In the genomic region with DNA sequence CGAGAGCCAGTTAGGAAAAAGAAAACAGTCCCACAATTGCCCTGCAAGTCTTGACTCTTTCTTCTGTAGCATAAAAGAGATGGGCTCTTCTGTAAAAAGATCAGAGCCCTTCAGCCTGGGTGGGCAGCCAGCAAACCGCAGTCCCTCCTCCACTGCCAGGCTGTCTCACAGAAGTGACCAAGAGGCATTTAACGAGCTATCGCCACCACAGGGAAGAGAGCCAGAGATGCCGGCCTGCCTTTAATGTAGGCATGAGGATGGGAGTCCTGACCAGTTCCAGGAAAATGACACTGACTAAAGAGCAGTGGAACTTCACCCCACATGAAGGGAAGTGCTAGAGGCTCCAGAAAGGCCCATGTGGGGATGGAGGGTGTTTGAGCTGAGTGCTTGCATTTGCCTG, we compare ENCODE assay signal across 17 cellular contexts.
DNase-seq lines count a peak whose midpoint lies in the region; ATAC-seq and TF ChIP-seq lines count a peak whose summit lies in the region.
"Had no signal": no experiment of that assay in that cellular context is flagged by ENCODE, and none has a peak within 500 bp of the region (broad histone marks: within the 10 kb centered on the region; RNA-seq: fewer than 3 reads in every experiment).

No MANE protein-coding gene starts in this region.

- TF ChIP-seq EP300 in sigmoid colon (IDR thresholded peaks at IDR 0.05): no peak

- peak overlapping the region; percentile 23; the same call in 1 of the 2 replicates for H2AFZ ChIP-seq in GM23338

- H3K79me2 ChIP-seq in GM23338 (replicated peaks; ENCODE audit: insufficient read depth): no peaks in the 10 kb centered on the region

- H3K27ac ChIP-seq in GM23338 (ENCODE audit: low read depth) (no peak overlapping the region), sigmoid colon (no peak overlapping the region)

- peaks cover 3% of the 10 kb centered on the region for H3K27me3 Mint-ChIP-seq in GM23338 (ENCODE audit: insufficient read depth, low read depth, poor library complexity)
- H3K27me3 Mint-ChIP-seq: B cell; CD4-positive, alpha-beta memory T cell had no signal

- H3K36me3 ChIP-seq in GM23338 (ENCODE audit: insufficient read depth): no peaks in the 10 kb centered on the region
- H3K36me3 ChIP-seq in sigmoid colon: no peaks in the 10 kb centered on the region

- H3K27me3 ChIP-seq in GM23338 (ENCODE audit: insufficient read depth): no peaks in the 10 kb centered on the region
- no peaks in the 10 kb centered on the region for H3K27me3 ChIP-seq in sigmoid colon

- H3F3A ChIP-seq in GM23338 (replicated peaks; ENCODE audit: low read depth): no peaks in the 10 kb centered on the region

- intact Hi-C loops in sigmoid colon (cut with DNase I): no loop called here

- no peaks in the 10 kb centered on the region for H4K20me1 ChIP-seq in GM23338 (replicated peaks; ENCODE audit: insufficient read depth)

- H3K4me1 ChIP-seq in GM23338 (ENCODE audit: insufficient read depth) (no peaks in the 10 kb centered on the region), sigmoid colon (no peaks in the 10 kb centered on the region)

- WGBS in sigmoid colon, 2 donors: 84 to 87% methylated on average over 5 of the region's 5 CpGs

- peaks cover 9% of the 10 kb centered on the region; the same call in 1 of the 2 replicates for H3K9me2 ChIP-seq in GM23338 (ENCODE audit: insufficient read depth)

- H3K4me3 ChIP-seq in GM23338: no peak overlapping the region
- H3K4me3 ChIP-seq in sigmoid colon: no peak overlapping the region

- no peak overlapping the region for H3K4me3 Mint-ChIP-seq in GM23338
- H3K4me3 Mint-ChIP-seq: B cell; CD4-positive, alpha-beta memory T cell; HFFc6 had no signal

- no peak for ATAC-seq in GM23338
- ATAC-seq in HG03280 (IDR thresholded peaks at IDR 0.05; ENCODE audit: unreplicated experiment): no peak

- H3K27ac Mint-ChIP-seq in GM23338: no peak overlapping the region
- H3K27ac Mint-ChIP-seq: B cell; CD4-positive, alpha-beta memory T cell; HFFc6 had no signal

- no peak for TF ChIP-seq POLR2A in sigmoid colon (IDR thresholded peaks at IDR 0.05)

- DNase-seq in GM23338 (ENCODE audit: low spot score): no peak
- DNase-seq in SW480 (ENCODE audit: low spot score): peak; percentile 29
- DNase-seq in myocyte (ENCODE audit: low read depth): peak; percentile 33
- peak; percentile 56 for DNase-seq in retina
- DNase-seq in HuH-7 (ENCODE audit: low spot score): no peak
- no peak for DNase-seq in sigmoid colon
- DNase-seq: C1 segment of cervical spinal cord; CD4-positive, alpha-beta memory T cell; COR-L47; DMS153; DMS79 treated with DMSO at 0.1 percent for 48 hours; GDM1; HCEC 1CT; HFFc6; IMR-90 had no signal

- TF ChIP-seq CTCF in GM23338 (conservative IDR thresholded peaks at IDR 0.05; ENCODE audit: low read depth in 2 of 2) (no peak), sigmoid colon (IDR thresholded peaks at IDR 0.05) (no peak)

- H3K4me1 Mint-ChIP-seq in GM23338: no peaks in the 10 kb centered on the region
- H3K4me1 Mint-ChIP-seq: B cell; CD4-positive, alpha-beta memory T cell had no signal

- H3K4me2 ChIP-seq in GM23338: no peak overlapping the region

- peaks cover 5% of the 10 kb centered on the region; the same call in 2 of the 3 replicates for H3K9me3 Mint-ChIP-seq in GM23338

- peaks cover 0 to 2% (median 0%) of the 10 kb centered on the region in 4 donors for H3K9me3 ChIP-seq in sigmoid colon

- H3K36me3 Mint-ChIP-seq in GM23338 (ENCODE audit: low read depth): peaks cover 5% of the 10 kb centered on the region; the same call in 1 of the 3 replicates
- H3K36me3 Mint-ChIP-seq: CD4-positive, alpha-beta memory T cell had no signal

TF ChIP-seq in GM23338, 12 proteins besides CTCF, POLR2A, EP300 and RAD21 (continues in another document):
- TF ChIP-seq ZNF114 (CRISPR knock-in tag; IDR thresholded peaks at IDR 0.05): no peak
- no peak for TF ChIP-seq ZNF331 (CRISPR knock-in tag; IDR thresholded peaks at IDR 0.05; ENCODE audit: low read depth)
- TF ChIP-seq NANOG (IDR thresholded peaks at IDR 0.05; ENCODE audit: borderline replicate concordance): no peak
- no peak for TF ChIP-seq JUNB (IDR thresholded peaks at IDR 0.05; ENCODE audit: unreplicated experiment)
- no peak for TF ChIP-seq STAT1 (IDR thresholded peaks at IDR 0.05; ENCODE audit: unreplicated experiment)
- no peak for TF ChIP-seq EZH2phosphoT487 (IDR thresholded peaks at IDR 0.05; ENCODE audit: unreplicated experiment)
- no peak for TF ChIP-seq EZH2 (IDR thresholded peaks at IDR 0.05; ENCODE audit: low read depth, unreplicated experiment)
- TF ChIP-seq, protein P1, sequence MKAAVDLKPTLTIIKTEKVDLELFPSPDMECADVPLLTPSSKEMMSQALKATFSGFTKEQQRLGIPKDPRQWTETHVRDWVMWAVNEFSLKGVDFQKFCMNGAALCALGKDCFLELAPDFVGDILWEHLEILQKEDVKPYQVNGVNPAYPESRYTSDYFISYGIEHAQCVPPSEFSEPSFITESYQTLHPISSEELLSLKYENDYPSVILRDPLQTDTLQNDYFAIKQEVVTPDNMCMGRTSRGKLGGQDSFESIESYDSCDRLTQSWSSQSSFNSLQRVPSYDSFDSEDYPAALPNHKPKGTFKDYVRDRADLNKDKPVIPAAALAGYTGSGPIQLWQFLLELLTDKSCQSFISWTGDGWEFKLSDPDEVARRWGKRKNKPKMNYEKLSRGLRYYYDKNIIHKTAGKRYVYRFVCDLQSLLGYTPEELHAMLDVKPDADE (IDR thresholded peaks at IDR 0.05): no peak
- no peak for TF ChIP-seq CREB1 (CRISPR knock-in tag; IDR thresholded peaks at IDR 0.05; ENCODE audit: low read depth)
- TF ChIP-seq POLR2AphosphoS5 (IDR thresholded peaks at IDR 0.05; ENCODE audit: low read depth): no peak
- TF ChIP-seq, protein P2, sequence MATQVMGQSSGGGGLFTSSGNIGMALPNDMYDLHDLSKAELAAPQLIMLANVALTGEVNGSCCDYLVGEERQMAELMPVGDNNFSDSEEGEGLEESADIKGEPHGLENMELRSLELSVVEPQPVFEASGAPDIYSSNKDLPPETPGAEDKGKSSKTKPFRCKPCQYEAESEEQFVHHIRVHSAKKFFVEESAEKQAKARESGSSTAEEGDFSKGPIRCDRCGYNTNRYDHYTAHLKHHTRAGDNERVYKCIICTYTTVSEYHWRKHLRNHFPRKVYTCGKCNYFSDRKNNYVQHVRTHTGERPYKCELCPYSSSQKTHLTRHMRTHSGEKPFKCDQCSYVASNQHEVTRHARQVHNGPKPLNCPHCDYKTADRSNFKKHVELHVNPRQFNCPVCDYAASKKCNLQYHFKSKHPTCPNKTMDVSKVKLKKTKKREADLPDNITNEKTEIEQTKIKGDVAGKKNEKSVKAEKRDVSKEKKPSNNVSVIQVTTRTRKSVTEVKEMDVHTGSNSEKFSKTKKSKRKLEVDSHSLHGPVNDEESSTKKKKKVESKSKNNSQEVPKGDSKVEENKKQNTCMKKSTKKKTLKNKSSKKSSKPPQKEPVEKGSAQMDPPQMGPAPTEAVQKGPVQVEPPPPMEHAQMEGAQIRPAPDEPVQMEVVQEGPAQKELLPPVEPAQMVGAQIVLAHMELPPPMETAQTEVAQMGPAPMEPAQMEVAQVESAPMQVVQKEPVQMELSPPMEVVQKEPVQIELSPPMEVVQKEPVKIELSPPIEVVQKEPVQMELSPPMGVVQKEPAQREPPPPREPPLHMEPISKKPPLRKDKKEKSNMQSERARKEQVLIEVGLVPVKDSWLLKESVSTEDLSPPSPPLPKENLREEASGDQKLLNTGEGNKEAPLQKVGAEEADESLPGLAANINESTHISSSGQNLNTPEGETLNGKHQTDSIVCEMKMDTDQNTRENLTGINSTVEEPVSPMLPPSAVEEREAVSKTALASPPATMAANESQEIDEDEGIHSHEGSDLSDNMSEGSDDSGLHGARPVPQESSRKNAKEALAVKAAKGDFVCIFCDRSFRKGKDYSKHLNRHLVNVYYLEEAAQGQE (IDR thresholded peaks at IDR 0.05; ENCODE audit: unreplicated experiment): no peak

Comparison
In these comparisons a context has a peak if more than half of its experiments do, and no peak if none do; other contexts are left out.
1. DNase-seq: peak in SW480 (single experiment), myocyte (single experiment) and retina (single experiment); none in GM23338 (single experiment), HuH-7 (single experiment) and sigmoid colon (single experiment).